Comparison of ENCODE assay signal across 8 cellular contexts in the genomic region with DNA sequence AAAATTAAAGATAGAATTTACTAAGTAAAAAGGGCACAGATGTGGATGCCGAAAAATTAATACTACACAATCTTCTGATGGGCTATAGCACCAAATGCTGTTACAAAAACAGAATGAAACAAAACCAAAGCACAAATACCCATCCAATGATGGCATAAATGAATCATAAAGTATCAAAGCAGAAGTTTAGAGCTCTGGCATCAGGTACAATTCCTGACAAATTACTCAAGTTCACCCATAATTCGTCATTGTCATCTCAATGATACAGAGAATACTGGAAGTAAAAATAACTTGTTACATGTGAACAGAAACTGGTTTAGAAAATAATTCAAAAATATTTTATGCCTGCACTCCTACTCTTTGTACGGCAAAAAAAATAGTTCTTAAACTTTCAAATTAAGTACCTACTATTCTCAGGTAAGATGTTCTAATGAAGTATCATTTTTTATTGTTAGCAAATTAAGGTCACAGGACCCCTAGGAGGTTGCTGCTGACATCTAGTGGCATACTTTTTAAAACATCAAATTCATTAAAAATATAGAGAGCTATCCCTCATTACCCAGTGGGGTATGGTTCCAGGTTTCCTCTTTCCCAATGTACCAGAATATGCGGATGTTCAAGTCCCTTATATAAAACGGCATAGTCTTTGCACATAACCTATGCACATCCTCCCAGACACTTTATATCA.
DNase-seq lines count a peak whose midpoint lies in the region; ATAC-seq, FAIRE-seq and TF ChIP-seq lines count a peak whose summit lies in the region.

No MANE protein-coding gene starts in this region.

- no peaks in the 10 kb centered on the region for H3K9me3 ChIP-seq in pancreas

- H3K36me3 Mint-ChIP-seq in activated naive CD4-positive, alpha-beta T cell treated with anti-CD3 and anti-CD28 coated beads, Interleukin-2, amount 10 ng/mL, durations not matched to agents 7 days and 5 days, result peaks cover 18% of the 10 kb centered on the region

- peaks cover 10% of the 10 kb centered on the region for H3K9me3 Mint-ChIP-seq in activated naive CD4-positive, alpha-beta T cell treated with anti-CD3 and anti-CD28 coated beads, Interleukin-2, amount 10 ng/mL, durations not matched to agents 7 days and 5 days

- H3K27me3 ChIP-seq in pancreas, result no peaks in the 10 kb centered on the region

- H3K27ac Mint-ChIP-seq in activated naive CD4-positive, alpha-beta T cell treated with anti-CD3 and anti-CD28 coated beads, Interleukin-2, amount 10 ng/mL, durations not matched to agents 7 days and 5 days, result peak overlapping the region; percentile 55

- H3K36me3 ChIP-seq in pancreas, result no peaks in the 10 kb centered on the region

- TF ChIP-seq CTCF in choroid plexus epithelial cell (conservative IDR thresholded peaks at IDR 0.05; ENCODE audit: low read depth, low read length), result peak; percentile 72
- peak in 1 of 4 donors; percentile 28 for TF ChIP-seq CTCF in pancreas (IDR thresholded peaks at IDR 0.05)

- CTCF ChIA-PET in activated naive CD4-positive, alpha-beta T cell treated with anti-CD3 and anti-CD28 coated beads, Interleukin-2, amount 10 ng/mL, durations not matched to agents 7 days and 5 days (lab: Charles Lee), result interaction anchor here (0.6 to 2.7 kb wide), 16 partner anchors 21 to 592 kb away, joined by 3 to 24 read pairs (median 4); no protein-coding TSS in a partner anchor

- 33 to 45% methylated on average over 5 of the region's 5 CpGs for WGBS in pancreas, 2 donors

- H3K4me1 Mint-ChIP-seq in activated naive CD4-positive, alpha-beta T cell treated with anti-CD3 and anti-CD28 coated beads, Interleukin-2, amount 10 ng/mL, durations not matched to agents 7 days and 5 days, result peaks cover 40% of the 10 kb centered on the region

- no peaks in the 10 kb centered on the region for H3K4me1 ChIP-seq in pancreas

- ATAC-seq in pancreas (peak in 3 of 4 donors; percentile 57 to 79 (median 72)), HG02798 (IDR thresholded peaks at IDR 0.05; ENCODE audit: poor library complexity, unreplicated experiment) (no peak), HG02885 (IDR thresholded peaks at IDR 0.05; ENCODE audit: poor library complexity, unreplicated experiment) (no peak)

- intact Hi-C loops in pancreas (cut with DNase I), result loop anchor here in 1 of 3 donors (10.0 kb wide), 1 partner anchor 365 kb away; no protein-coding TSS in a partner anchor

- no peaks in the 10 kb centered on the region for H3K27me3 Mint-ChIP-seq in activated naive CD4-positive, alpha-beta T cell treated with anti-CD3 and anti-CD28 coated beads, Interleukin-2, amount 10 ng/mL, durations not matched to agents 7 days and 5 days

- no peak overlapping the region for H3K4me3 Mint-ChIP-seq in activated naive CD4-positive, alpha-beta T cell treated with anti-CD3 and anti-CD28 coated beads, Interleukin-2, amount 10 ng/mL, durations not matched to agents 7 days and 5 days

- peak; percentile 25 for DNase-seq in activated naive CD4-positive, alpha-beta T cell treated with anti-CD3 and anti-CD28 coated beads, Interleukin-2, amount 10 ng/mL, durations not matched to agents 7 days and 5 days
- no peak for DNase-seq in activated naive CD4-positive, alpha-beta T cell treated with Interleukin-2 at 50 U/mL for 16 hours
- DNase-seq in NCI-H1417 treated with DMSO at 0.1 percent for 48 hours (lab: John Stamatoyannopoulos, UW), result peak; percentile 26
- DNase-seq in choroid plexus epithelial cell (ENCODE audit: low read depth), result peak; percentile 49
- no peak for DNase-seq in pancreas
- DNase-seq in activated CD4-positive, alpha-beta T cell treated with anti-CD3 and anti-CD28 coated beads for 1 hour, result no peak

- H3K4me3 ChIP-seq in choroid plexus epithelial cell (ENCODE audit: low read depth, low read length) (no peak overlapping the region), pancreas (no peak overlapping the region)

- peak; percentile 43 for FAIRE-seq in pancreas (lab: Jason Lieb, UNC)

- H3K27ac ChIP-seq in pancreas, result no peak overlapping the region

Comparison
In these comparisons a context has a peak if more than half of its experiments do, and no peak if none do; other contexts are left out.
1. DNase-seq: peak in activated naive CD4-positive, alpha-beta T cell treated with anti-CD3 and anti-CD28 coated beads, Interleukin-2, amount 10 ng/mL, durations not matched to agents 7 days and 5 days (single experiment), NCI-H1417 treated with DMSO at 0.1 percent for 48 hours (single experiment) and choroid plexus epithelial cell (single experiment); none in activated naive CD4-positive, alpha-beta T cell treated with Interleukin-2 at 50 U/mL for 16 hours (single experiment), pancreas (0 of 6) and activated CD4-positive, alpha-beta T cell treated with anti-CD3 and anti-CD28 coated beads for 1 hour (single experiment).
2. ATAC-seq: peak in pancreas (3 of 4); none in HG02798 (single experiment) and HG02885 (single experiment).